ENCODE assay signal across 23 cellular contexts in genomic region chr1:5796028-5796427, GRCh38.
"Had no signal": no experiment of that assay in that cellular context is flagged by ENCODE, and none has a peak within 500 bp of the region (broad histone marks: within the 10 kb centered on the region; RNA-seq: fewer than 3 reads in every experiment).

No MANE protein-coding gene starts in this region.

- H3K27ac Mint-ChIP-seq: activated naive CD8-positive, alpha-beta T cell; activated T-helper 2 cell treated with anti-CD3 and anti-CD28 coated beads, Interferon-gamma antibody, Interleukin-2, Interleukin-4, amounts not matched to agents 10 μg/mL and 5 μg/mL and 100 μg/mL, durations not matched to agents 14 hours and 24 hours and 36 hours; brain; nephron; stimulated activated naive CD8-positive, alpha-beta T cell treated with anti-CD3 and anti-CD28 coated beads, Interleukin-15, Interleukin-2, amounts not matched to agents 100 ng/mL and 50 ng/mL, for 24 hours; type B pancreatic cell had no signal

- H3K36me3 Mint-ChIP-seq: activated naive CD8-positive, alpha-beta T cell; brain; type B pancreatic cell had no signal

- H3K4me3 ChIP-seq: ascending aorta, coronary artery, dorsolateral prefrontal cortex, gastrocnemius medialis, left ventricle myocardium inferior, lung, uterus had no signal

- H3K27me3 ChIP-seq: ascending aorta, uterus had no signal

- H3K9me3 ChIP-seq: ascending aorta, gastrocnemius medialis had no signal

- H3K4me3 Mint-ChIP-seq: activated naive CD8-positive, alpha-beta T cell; brain; nephron; stimulated activated naive CD8-positive, alpha-beta T cell treated with anti-CD3 and anti-CD28 coated beads, Interleukin-15, Interleukin-2, amounts not matched to agents 100 ng/mL and 50 ng/mL, for 24 hours; type B pancreatic cell had no signal

- H3K27ac ChIP-seq: ascending aorta, coronary artery, dorsolateral prefrontal cortex, gastrocnemius medialis, left ventricle myocardium inferior, uterus had no signal

- H3K36me3 ChIP-seq: ascending aorta, gastrocnemius medialis, left ventricle myocardium inferior, uterus had no signal

- H3K9me3 Mint-ChIP-seq: activated T-helper 2 cell treated with anti-CD3 and anti-CD28 coated beads, Interferon-gamma antibody, Interleukin-2, Interleukin-4, amounts not matched to agents 10 μg/mL and 5 μg/mL and 100 μg/mL, durations not matched to agents 14 hours and 24 hours and 36 hours had no signal

- H3K4me1 Mint-ChIP-seq: nephron had no signal

- ATAC-seq: gastrocnemius medialis, right cardiac atrium, SK-N-SH treated with all-trans-retinoic acid at 6 μM for 48 hours had no signal

- H3K4me1 ChIP-seq: ascending aorta, gastrocnemius medialis, left ventricle myocardium inferior, uterus had no signal

- DNase-seq: activated CD4-positive, alpha-beta T cell treated with anti-CD3 and anti-CD28 coated beads for 4 hours; dorsolateral prefrontal cortex; effector memory CD4-positive, alpha-beta T cell; gastrocnemius medialis; glutamatergic neuron; islet precursor cell; left ventricle myocardium inferior; mesendoderm; stimulated activated CD4-positive, alpha-beta T cell treated with anti-CD3 and anti-CD28 coated beads, Interleukin-15, amount 100 ng/mL, for 24 hours; substantia nigra; T-helper 2 cell; uterus had no signal
